ENCODE assay signal across 1 cellular context in the genomic region with DNA sequence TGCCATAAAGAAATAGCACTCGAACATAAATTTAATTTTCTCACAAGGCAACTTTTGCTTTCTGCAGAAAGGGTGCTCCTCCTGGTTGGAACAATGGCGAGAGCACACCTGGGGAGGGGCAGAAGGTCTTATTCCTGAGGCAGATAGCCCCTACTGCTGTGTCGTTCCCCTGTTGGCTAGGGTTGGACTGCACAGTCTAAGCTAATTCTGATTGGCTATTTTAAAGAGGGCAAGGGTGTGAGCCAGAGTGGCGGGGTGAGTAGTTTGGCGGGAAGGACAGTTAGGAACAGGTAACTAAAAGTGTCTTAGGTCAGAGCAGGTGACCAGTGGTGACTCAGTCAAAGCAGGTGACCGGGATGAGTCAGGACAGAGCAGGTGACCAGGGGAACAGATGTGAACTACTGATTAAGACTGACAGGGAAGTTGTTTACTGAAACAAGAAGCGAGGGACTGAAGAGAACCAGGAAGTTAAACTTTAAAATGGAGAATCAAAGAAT.
TF ChIP-seq lines count a peak whose summit lies in the region.

No MANE protein-coding gene starts in this region.

TF ChIP-seq in K562, 482 proteins besides CTCF, POLR2A, EP300 and RAD21 (continued from another document and continues in another):
- TF ChIP-seq, protein P1, sequence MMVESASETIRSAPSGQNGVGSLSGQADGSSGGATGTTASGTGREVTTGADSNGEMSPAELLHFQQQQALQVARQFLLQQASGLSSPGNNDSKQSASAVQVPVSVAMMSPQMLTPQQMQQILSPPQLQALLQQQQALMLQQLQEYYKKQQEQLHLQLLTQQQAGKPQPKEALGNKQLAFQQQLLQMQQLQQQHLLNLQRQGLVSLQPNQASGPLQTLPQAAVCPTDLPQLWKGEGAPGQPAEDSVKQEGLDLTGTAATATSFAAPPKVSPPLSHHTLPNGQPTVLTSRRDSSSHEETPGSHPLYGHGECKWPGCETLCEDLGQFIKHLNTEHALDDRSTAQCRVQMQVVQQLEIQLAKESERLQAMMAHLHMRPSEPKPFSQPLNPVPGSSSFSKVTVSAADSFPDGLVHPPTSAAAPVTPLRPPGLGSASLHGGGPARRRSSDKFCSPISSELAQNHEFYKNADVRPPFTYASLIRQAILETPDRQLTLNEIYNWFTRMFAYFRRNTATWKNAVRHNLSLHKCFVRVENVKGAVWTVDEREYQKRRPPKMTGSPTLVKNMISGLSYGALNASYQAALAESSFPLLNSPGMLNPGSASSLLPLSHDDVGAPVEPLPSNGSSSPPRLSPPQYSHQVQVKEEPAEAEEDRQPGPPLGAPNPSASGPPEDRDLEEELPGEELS (CRISPR knock-in tag; IDR thresholded peaks at IDR 0.05; ENCODE audit: borderline replicate concordance), result no peak
- no peak for TF ChIP-seq ZNF253 (CRISPR knock-in tag; conservative IDR thresholded peaks at IDR 0.05)
- TF ChIP-seq DACH1 (IDR thresholded peaks at IDR 0.05; ENCODE audit: partially characterized antibody), result no peak
- TF ChIP-seq HNRNPUL1 (IDR thresholded peaks at IDR 0.05; ENCODE audit: low read length), result no peak
- TF ChIP-seq SREBF1 (IDR thresholded peaks at IDR 0.05; ENCODE audit: borderline replicate concordance, low read depth, low read length), result no peak
- no peak for TF ChIP-seq CCAR2 (IDR thresholded peaks at IDR 0.05; ENCODE audit: low read depth, low read length)
- no peak for TF ChIP-seq EWSR1 (IDR thresholded peaks at IDR 0.05; ENCODE audit: borderline replicate concordance, low read depth, partially characterized antibody)
- TF ChIP-seq, protein P2, sequence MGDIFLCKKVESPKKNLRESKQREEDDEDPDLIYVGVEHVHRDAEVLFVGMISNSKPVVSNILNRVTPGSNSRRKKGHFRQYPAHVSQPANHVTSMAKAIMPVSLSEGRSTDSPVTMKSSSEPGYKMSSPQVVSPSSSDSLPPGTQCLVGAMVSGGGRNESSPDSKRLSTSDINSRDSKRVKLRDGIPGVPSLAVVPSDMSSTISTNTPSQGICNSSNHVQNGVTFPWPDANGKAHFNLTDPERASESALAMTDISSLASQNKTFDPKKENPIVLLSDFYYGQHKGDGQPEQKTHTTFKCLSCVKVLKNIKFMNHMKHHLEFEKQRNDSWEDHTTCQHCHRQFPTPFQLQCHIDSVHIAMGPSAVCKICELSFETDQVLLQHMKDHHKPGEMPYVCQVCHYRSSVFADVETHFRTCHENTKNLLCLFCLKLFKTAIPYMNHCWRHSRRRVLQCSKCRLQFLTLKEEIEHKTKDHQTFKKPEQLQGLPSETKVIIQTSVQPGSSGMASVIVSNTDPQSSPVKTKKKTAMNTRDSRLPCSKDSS (IDR thresholded peaks at IDR 0.05; ENCODE audit: low read depth, partially characterized antibody), result peak; percentile 96
- TF ChIP-seq GATAD2B (IDR thresholded peaks at IDR 0.05; ENCODE audit: borderline replicate concordance), result 0 out of 2 replicates have a peak, but pooled peaks have one; percentile 57
- no peak for TF ChIP-seq ZNF232 (CRISPR knock-in tag; IDR thresholded peaks at IDR 0.05)
- no peak for TF ChIP-seq C11orf30 (IDR thresholded peaks at IDR 0.05; ENCODE audit: low read depth)
- no peak for TF ChIP-seq ZNF3 (CRISPR knock-in tag; IDR thresholded peaks at IDR 0.05)
- no peak for TF ChIP-seq ZNF717 (CRISPR knock-in tag; IDR thresholded peaks at IDR 0.05)
- TF ChIP-seq ZNF124 (CRISPR knock-in tag; IDR thresholded peaks at IDR 0.05), result no peak
- TF ChIP-seq DDX20 (tag; IDR thresholded peaks at IDR 0.05; ENCODE audit: low read depth), result no peak
- TF ChIP-seq, protein P3, sequence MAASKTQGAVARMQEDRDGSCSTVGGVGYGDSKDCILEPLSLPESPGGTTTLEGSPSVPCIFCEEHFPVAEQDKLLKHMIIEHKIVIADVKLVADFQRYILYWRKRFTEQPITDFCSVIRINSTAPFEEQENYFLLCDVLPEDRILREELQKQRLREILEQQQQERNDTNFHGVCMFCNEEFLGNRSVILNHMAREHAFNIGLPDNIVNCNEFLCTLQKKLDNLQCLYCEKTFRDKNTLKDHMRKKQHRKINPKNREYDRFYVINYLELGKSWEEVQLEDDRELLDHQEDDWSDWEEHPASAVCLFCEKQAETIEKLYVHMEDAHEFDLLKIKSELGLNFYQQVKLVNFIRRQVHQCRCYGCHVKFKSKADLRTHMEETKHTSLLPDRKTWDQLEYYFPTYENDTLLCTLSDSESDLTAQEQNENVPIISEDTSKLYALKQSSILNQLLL (CRISPR knock-in tag; IDR thresholded peaks at IDR 0.05; ENCODE audit: borderline replicate concordance), result no peak
- TF ChIP-seq ZFX (CRISPR knock-in tag; IDR thresholded peaks at IDR 0.05), result no peak
- TF ChIP-seq ZNF174 (CRISPR knock-in tag; IDR thresholded peaks at IDR 0.05), result no peak
- no peak for TF ChIP-seq MAFG (tag; conservative IDR thresholded peaks at IDR 0.05)
- TF ChIP-seq MTA3 (IDR thresholded peaks at IDR 0.05; ENCODE audit: borderline replicate concordance), result no peak; the same call in 1 of the 2 replicates
- TF ChIP-seq ZNF239 (CRISPR knock-in tag; IDR thresholded peaks at IDR 0.05), result no peak
- TF ChIP-seq ZNF586 (CRISPR knock-in tag; conservative IDR thresholded peaks at IDR 0.05), result no peak
- TF ChIP-seq, protein P4, sequence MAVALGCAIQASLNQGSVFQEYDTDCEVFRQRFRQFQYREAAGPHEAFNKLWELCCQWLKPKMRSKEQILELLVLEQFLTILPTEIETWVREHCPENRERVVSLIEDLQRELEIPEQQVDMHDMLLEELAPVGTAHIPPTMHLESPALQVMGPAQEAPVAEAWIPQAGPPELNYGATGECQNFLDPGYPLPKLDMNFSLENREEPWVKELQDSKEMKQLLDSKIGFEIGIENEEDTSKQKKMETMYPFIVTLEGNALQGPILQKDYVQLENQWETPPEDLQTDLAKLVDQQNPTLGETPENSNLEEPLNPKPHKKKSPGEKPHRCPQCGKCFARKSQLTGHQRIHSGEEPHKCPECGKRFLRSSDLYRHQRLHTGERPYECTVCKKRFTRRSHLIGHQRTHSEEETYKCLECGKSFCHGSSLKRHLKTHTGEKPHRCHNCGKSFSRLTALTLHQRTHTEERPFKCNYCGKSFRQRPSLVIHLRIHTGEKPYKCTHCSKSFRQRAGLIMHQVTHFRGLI (CRISPR knock-in tag; IDR thresholded peaks at IDR 0.05), result no peak
- no peak for TF ChIP-seq ESRRA (IDR thresholded peaks at IDR 0.05; ENCODE audit: borderline replicate concordance, low read depth)
- TF ChIP-seq ELF2 (CRISPR knock-in tag; IDR thresholded peaks at IDR 0.05), result no peak
- no peak for TF ChIP-seq RB1 (IDR thresholded peaks at IDR 0.05; ENCODE audit: low read depth)
- no peak for TF ChIP-seq SAFB2 (IDR thresholded peaks at IDR 0.05; ENCODE audit: borderline replicate concordance, low read depth, low read length, severe bottlenecking)
- TF ChIP-seq SRSF7 (optimal IDR thresholded peaks at IDR 0.05; ENCODE audit: low read depth, low read length), result no peak
- TF ChIP-seq, protein P5, sequence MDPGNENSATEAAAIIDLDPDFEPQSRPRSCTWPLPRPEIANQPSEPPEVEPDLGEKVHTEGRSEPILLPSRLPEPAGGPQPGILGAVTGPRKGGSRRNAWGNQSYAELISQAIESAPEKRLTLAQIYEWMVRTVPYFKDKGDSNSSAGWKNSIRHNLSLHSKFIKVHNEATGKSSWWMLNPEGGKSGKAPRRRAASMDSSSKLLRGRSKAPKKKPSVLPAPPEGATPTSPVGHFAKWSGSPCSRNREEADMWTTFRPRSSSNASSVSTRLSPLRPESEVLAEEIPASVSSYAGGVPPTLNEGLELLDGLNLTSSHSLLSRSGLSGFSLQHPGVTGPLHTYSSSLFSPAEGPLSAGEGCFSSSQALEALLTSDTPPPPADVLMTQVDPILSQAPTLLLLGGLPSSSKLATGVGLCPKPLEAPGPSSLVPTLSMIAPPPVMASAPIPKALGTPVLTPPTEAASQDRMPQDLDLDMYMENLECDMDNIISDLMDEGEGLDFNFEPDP (CRISPR knock-in tag; IDR thresholded peaks at IDR 0.05), result no peak
- no peak for TF ChIP-seq ZNF282 (CRISPR knock-in tag; IDR thresholded peaks at IDR 0.05)
- TF ChIP-seq, protein P6, sequence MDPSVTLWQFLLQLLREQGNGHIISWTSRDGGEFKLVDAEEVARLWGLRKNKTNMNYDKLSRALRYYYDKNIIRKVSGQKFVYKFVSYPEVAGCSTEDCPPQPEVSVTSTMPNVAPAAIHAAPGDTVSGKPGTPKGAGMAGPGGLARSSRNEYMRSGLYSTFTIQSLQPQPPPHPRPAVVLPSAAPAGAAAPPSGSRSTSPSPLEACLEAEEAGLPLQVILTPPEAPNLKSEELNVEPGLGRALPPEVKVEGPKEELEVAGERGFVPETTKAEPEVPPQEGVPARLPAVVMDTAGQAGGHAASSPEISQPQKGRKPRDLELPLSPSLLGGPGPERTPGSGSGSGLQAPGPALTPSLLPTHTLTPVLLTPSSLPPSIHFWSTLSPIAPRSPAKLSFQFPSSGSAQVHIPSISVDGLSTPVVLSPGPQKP (CRISPR knock-in tag; IDR thresholded peaks at IDR 0.05), result no peak
- no peak for TF ChIP-seq CHD1 (IDR thresholded peaks at IDR 0.05; ENCODE audit: low read length)
- TF ChIP-seq HMG20A (CRISPR knock-in tag; conservative IDR thresholded peaks at IDR 0.05), result no peak
- TF ChIP-seq TCFL5 (CRISPR knock-in tag; conservative IDR thresholded peaks at IDR 0.05), result no peak
- TF ChIP-seq, protein P7, sequence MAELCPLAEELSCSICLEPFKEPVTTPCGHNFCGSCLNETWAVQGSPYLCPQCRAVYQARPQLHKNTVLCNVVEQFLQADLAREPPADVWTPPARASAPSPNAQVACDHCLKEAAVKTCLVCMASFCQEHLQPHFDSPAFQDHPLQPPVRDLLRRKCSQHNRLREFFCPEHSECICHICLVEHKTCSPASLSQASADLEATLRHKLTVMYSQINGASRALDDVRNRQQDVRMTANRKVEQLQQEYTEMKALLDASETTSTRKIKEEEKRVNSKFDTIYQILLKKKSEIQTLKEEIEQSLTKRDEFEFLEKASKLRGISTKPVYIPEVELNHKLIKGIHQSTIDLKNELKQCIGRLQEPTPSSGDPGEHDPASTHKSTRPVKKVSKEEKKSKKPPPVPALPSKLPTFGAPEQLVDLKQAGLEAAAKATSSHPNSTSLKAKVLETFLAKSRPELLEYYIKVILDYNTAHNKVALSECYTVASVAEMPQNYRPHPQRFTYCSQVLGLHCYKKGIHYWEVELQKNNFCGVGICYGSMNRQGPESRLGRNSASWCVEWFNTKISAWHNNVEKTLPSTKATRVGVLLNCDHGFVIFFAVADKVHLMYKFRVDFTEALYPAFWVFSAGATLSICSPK (IDR thresholded peaks at IDR 0.05; ENCODE audit: borderline replicate concordance), result no peak
- TF ChIP-seq ZNF584 (CRISPR knock-in tag; IDR thresholded peaks at IDR 0.05; ENCODE audit: low read depth), result no peak
- peak; percentile 62; the same call in 1 of the 2 replicates for TF ChIP-seq FOXM1 (IDR thresholded peaks at IDR 0.05; ENCODE audit: low read depth)
- TF ChIP-seq FOXM1 (CRISPR knock-in tag; IDR thresholded peaks at IDR 0.05; ENCODE audit: low read depth), result no peak
- TF ChIP-seq PCBP1 (IDR thresholded peaks at IDR 0.05; ENCODE audit: low read depth, low read length, poor library complexity, severe bottlenecking), result no peak
- 0 out of 2 replicates have a peak, but pooled peaks have one; percentile 6 for TF ChIP-seq ZNF707 (CRISPR knock-in tag; conservative IDR thresholded peaks at IDR 0.05)
- TF ChIP-seq, protein P8, sequence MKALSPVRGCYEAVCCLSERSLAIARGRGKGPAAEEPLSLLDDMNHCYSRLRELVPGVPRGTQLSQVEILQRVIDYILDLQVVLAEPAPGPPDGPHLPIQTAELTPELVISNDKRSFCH (CRISPR knock-in tag; IDR thresholded peaks at IDR 0.05), result no peak
- TF ChIP-seq, protein P8 (tag; IDR thresholded peaks at IDR 0.05), result no peak
- peak; percentile 92 for TF ChIP-seq ARID1B (IDR thresholded peaks at IDR 0.05)
- TF ChIP-seq, protein P9, sequence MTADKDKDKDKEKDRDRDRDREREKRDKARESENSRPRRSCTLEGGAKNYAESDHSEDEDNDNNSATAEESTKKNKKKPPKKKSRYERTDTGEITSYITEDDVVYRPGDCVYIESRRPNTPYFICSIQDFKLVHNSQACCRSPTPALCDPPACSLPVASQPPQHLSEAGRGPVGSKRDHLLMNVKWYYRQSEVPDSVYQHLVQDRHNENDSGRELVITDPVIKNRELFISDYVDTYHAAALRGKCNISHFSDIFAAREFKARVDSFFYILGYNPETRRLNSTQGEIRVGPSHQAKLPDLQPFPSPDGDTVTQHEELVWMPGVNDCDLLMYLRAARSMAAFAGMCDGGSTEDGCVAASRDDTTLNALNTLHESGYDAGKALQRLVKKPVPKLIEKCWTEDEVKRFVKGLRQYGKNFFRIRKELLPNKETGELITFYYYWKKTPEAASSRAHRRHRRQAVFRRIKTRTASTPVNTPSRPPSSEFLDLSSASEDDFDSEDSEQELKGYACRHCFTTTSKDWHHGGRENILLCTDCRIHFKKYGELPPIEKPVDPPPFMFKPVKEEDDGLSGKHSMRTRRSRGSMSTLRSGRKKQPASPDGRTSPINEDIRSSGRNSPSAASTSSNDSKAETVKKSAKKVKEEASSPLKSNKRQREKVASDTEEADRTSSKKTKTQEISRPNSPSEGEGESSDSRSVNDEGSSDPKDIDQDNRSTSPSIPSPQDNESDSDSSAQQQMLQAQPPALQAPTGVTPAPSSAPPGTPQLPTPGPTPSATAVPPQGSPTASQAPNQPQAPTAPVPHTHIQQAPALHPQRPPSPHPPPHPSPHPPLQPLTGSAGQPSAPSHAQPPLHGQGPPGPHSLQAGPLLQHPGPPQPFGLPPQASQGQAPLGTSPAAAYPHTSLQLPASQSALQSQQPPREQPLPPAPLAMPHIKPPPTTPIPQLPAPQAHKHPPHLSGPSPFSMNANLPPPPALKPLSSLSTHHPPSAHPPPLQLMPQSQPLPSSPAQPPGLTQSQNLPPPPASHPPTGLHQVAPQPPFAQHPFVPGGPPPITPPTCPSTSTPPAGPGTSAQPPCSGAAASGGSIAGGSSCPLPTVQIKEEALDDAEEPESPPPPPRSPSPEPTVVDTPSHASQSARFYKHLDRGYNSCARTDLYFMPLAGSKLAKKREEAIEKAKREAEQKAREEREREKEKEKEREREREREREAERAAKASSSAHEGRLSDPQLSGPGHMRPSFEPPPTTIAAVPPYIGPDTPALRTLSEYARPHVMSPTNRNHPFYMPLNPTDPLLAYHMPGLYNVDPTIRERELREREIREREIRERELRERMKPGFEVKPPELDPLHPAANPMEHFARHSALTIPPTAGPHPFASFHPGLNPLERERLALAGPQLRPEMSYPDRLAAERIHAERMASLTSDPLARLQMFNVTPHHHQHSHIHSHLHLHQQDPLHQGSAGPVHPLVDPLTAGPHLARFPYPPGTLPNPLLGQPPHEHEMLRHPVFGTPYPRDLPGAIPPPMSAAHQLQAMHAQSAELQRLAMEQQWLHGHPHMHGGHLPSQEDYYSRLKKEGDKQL (CRISPR knock-in tag; IDR thresholded peaks at IDR 0.05; ENCODE audit: borderline replicate concordance), result no peak
- no peak for TF ChIP-seq ZNF780A (CRISPR knock-in tag; IDR thresholded peaks at IDR 0.05)
- TF ChIP-seq, protein P10, sequence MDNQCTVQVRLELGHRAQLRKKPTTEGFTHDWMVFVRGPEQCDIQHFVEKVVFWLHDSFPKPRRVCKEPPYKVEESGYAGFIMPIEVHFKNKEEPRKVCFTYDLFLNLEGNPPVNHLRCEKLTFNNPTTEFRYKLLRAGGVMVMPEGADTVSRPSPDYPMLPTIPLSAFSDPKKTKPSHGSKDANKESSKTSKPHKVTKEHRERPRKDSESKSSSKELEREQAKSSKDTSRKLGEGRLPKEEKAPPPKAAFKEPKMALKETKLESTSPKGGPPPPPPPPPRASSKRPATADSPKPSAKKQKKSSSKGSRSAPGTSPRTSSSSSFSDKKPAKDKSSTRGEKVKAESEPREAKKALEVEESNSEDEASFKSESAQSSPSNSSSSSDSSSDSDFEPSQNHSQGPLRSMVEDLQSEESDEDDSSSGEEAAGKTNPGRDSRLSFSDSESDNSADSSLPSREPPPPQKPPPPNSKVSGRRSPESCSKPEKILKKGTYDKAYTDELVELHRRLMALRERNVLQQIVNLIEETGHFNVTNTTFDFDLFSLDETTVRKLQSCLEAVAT (IDR thresholded peaks at IDR 0.05), result no peak
